In genomic region chr7:131941291-131941690, GRCh38 we compare ENCODE assay signal across 23 cellular contexts.
DNase-seq lines count a peak whose midpoint lies in the region; ATAC-seq and TF ChIP-seq lines count a peak whose summit lies in the region.
"Had no signal": no experiment of that assay in that cellular context is flagged by ENCODE, and none has a peak within 500 bp of the region (broad histone marks: within the 10 kb centered on the region; RNA-seq: fewer than 3 reads in every experiment).

No MANE protein-coding gene starts in this region.

- no peak overlapping the region for H3K9ac ChIP-seq in endodermal cell (ENCODE audit: extremely low read depth, low read length, poor library complexity, severe bottlenecking)
- no peak overlapping the region for H3K9ac ChIP-seq in neuronal stem cell (ENCODE audit: low read depth, low read length, poor library complexity)
- H3K9ac ChIP-seq: BLaER1 had no signal

- no peak overlapping the region for H3K4ac ChIP-seq in neuronal stem cell (ENCODE audit: low read length)

- H4K91ac ChIP-seq in neuronal stem cell (ENCODE audit: low read depth, low read length, poor library complexity) = no peak overlapping the region

- peaks cover 32% of the 10 kb centered on the region for H3K27me3 Mint-ChIP-seq in endodermal cell (ENCODE audit: insufficient read depth)

- peak overlapping the region; percentile 68 for H2AK5ac ChIP-seq in neuronal stem cell (ENCODE audit: low read depth, low read length)

- no peak for TF ChIP-seq CTCF in endodermal cell (conservative IDR thresholded peaks at IDR 0.05)

- H3K4me3 Mint-ChIP-seq in endodermal cell = no peak overlapping the region
- H3K4me3 Mint-ChIP-seq: CD4-positive, alpha-beta memory T cell; CD4-positive, CD25-positive, alpha-beta regulatory T cell; CD8-positive, alpha-beta memory T cell had no signal

- H2BK5ac ChIP-seq in neuronal stem cell (ENCODE audit: low read length) = no peak overlapping the region

- H3K23ac ChIP-seq in neuronal stem cell (ENCODE audit: low read depth, low read length, poor library complexity) = no peak overlapping the region

- peaks cover 10% of the 10 kb centered on the region for H3K9me3 Mint-ChIP-seq in endodermal cell

- DNase-seq in endodermal cell (peak; percentile 19), neuronal stem cell (ENCODE audit: low spot score) (no peak), NCI-H2171 (lab: John Stamatoyannopoulos, UW) (no peak)
- DNase-seq in central memory CD4-positive, alpha-beta T cell = no peak
- DNase-seq: 8988T; ACHN; BE2C; C1 segment of cervical spinal cord; CD4-positive, alpha-beta memory T cell; CD4-positive, CD25-positive, alpha-beta regulatory T cell; CD8-positive, alpha-beta memory T cell; COR-L47; DMS 273 treated with DMSO at 0.1 percent for 48 hours; DMS153; DMS53; DMS79; DND-41; EL; GDM1 had no signal

- H2BK12ac ChIP-seq in neuronal stem cell (ENCODE audit: low read length) = no peak overlapping the region

- no peak overlapping the region for H3K14ac ChIP-seq in neuronal stem cell (ENCODE audit: low read length)

- H3K27ac Mint-ChIP-seq in endodermal cell = no peak overlapping the region
- H3K27ac Mint-ChIP-seq: CD14-positive monocyte; CD4-positive, alpha-beta memory T cell; CD4-positive, CD25-positive, alpha-beta regulatory T cell; CD8-positive, alpha-beta memory T cell had no signal

- peaks cover 24% of the 10 kb centered on the region for H3K27me3 ChIP-seq in endodermal cell (ENCODE audit: control insufficient read depth, insufficient read depth, low read length, poor library complexity, severe bottlenecking)
- H3K27me3 ChIP-seq in neuronal stem cell (ENCODE audit: control insufficient read depth in 3 of 3, insufficient read depth in 3 of 3, low read depth in 1 of 3, low read length in 3 of 3) = peaks cover 0 to 19% (median 9%) of the 10 kb centered on the region in 3 experiments
- H3K27me3 ChIP-seq: BLaER1 had no signal

- H3K4me3 ChIP-seq in endodermal cell (ENCODE audit: low read length) (no peak overlapping the region), neuronal stem cell (ENCODE audit: low read length in 2 of 2) (no peak overlapping the region)
- H3K4me3 ChIP-seq: BLaER1, GM12878 had no signal

- no peaks in the 10 kb centered on the region for H3K36me3 Mint-ChIP-seq in endodermal cell (ENCODE audit: low read depth)
- H3K36me3 Mint-ChIP-seq: CD14-positive monocyte; CD4-positive, alpha-beta memory T cell; CD4-positive, CD25-positive, alpha-beta regulatory T cell; CD8-positive, alpha-beta memory T cell had no signal

- H3K4me1 ChIP-seq in endodermal cell (ENCODE audit: control insufficient read depth, insufficient read depth, low read length) (no peaks in the 10 kb centered on the region), neuronal stem cell (ENCODE audit: control insufficient read depth in 2 of 2, insufficient read depth in 1 of 2, low read depth in 1 of 2, low read length in 2 of 2) (peaks cover 0 to 3% of the 10 kb centered on the region in 2 donors)

- H2BK120ac ChIP-seq in neuronal stem cell (ENCODE audit: low read depth, low read length) = no peak overlapping the region

- no peaks in the 10 kb centered on the region for H3K79me1 ChIP-seq in neuronal stem cell (ENCODE audit: low read depth, low read length)

- H2AFZ ChIP-seq in neuronal stem cell (ENCODE audit: low read length) = no peak overlapping the region

- H3K18ac ChIP-seq in neuronal stem cell (ENCODE audit: low read length) = peak overlapping the region; percentile 55

- no peak for ATAC-seq in GM21825 (IDR thresholded peaks at IDR 0.05; ENCODE audit: unreplicated experiment)
- ATAC-seq: GM12878 had no signal

- 93% methylated on average over 1 of the region's 1 CpG; no CpG with 5 or more reads in 1 of the 2 experiments for whole genome bisulfite sequencing in endodermal cell (ENCODE audit: insufficient coverage in 1 of 2, insufficient read length in 1 of 2), 2 experiments
- no CpG with 5 or more reads among the region's 1 CpG for WGBS in neuronal stem cell (ENCODE audit: extremely low coverage in 2 of 2, insufficient read length in 2 of 2, insufficient replicate concordance in 1 of 2), 2 donors

- H2BK15ac ChIP-seq in neuronal stem cell (ENCODE audit: low read length) = no peak overlapping the region

- peaks cover 10% of the 10 kb centered on the region for H3K9me3 ChIP-seq in endodermal cell (ENCODE audit: control insufficient read depth, low read length)
- H3K9me3 ChIP-seq in neuronal stem cell (replicated peaks in 1 of 2; ENCODE audit: control insufficient read depth in 2 of 2, insufficient read depth in 1 of 2, low read depth in 1 of 2, low read length in 2 of 2) = peaks cover 0 to 2% of the 10 kb centered on the region in 2 donors
- H3K9me3 ChIP-seq: BE2C had no signal

- no peak overlapping the region for H3K4me2 ChIP-seq in neuronal stem cell (ENCODE audit: insufficient read depth, low read length, poor library complexity, severe bottlenecking)
- H3K4me2 ChIP-seq: BLaER1 had no signal

- H3K36me3 ChIP-seq in endodermal cell (ENCODE audit: control insufficient read depth, insufficient read depth, low read length) = no peaks in the 10 kb centered on the region
- no peaks in the 10 kb centered on the region for H3K36me3 ChIP-seq in neuronal stem cell (replicated peaks in 1 of 2; ENCODE audit: control insufficient read depth in 2 of 2, insufficient read depth in 2 of 2, low read length in 2 of 2)
- H3K36me3 ChIP-seq: BE2C, BLaER1 had no signal

- no peak overlapping the region for H4K8ac ChIP-seq in neuronal stem cell (ENCODE audit: low read depth, low read length)

- H3K27ac ChIP-seq in endodermal cell (ENCODE audit: low read depth, low read length) (no peak overlapping the region), neuronal stem cell (replicated peaks; ENCODE audit: low read length) (no peak overlapping the region)
- H3K27ac ChIP-seq: BLaER1 had no signal

- H3K4me1 Mint-ChIP-seq in endodermal cell = no peaks in the 10 kb centered on the region
- H3K4me1 Mint-ChIP-seq: CD14-positive monocyte; CD4-positive, alpha-beta memory T cell; CD4-positive, CD25-positive, alpha-beta regulatory T cell; CD8-positive, alpha-beta memory T cell had no signal
